In genomic region chr4:43352859-43353258, GRCh38 we compare ENCODE assay signal across 29 cellular contexts.
"Had no signal": no experiment of that assay in that cellular context is flagged by ENCODE, and none has a peak within 500 bp of the region (broad histone marks: within the 10 kb centered on the region; RNA-seq: fewer than 3 reads in every experiment).

No MANE protein-coding gene starts in this region.

- H3K36me3 ChIP-seq: ascending aorta, esophagus muscularis mucosa, gastroesophageal sphincter, heart right ventricle had no signal

- H3K27ac ChIP-seq: ascending aorta, coronary artery, dorsolateral prefrontal cortex, esophagus muscularis mucosa, gastroesophageal sphincter, heart right ventricle, VCaP had no signal

- ATAC-seq: activated naive CD4-positive, alpha-beta T cell treated with anti-CD3 and anti-CD28 coated beads, Interleukin-2, amount 50 U/mL, for 72 hours; activated T-cell treated with anti-CD3 and anti-CD28 coated beads, Interleukin-2, amount 50 U/mL, for 72 hours; gastroesophageal sphincter; heart right ventricle; T-helper 17 cell; WTC11 had no signal

- H3K4me3 ChIP-seq: ascending aorta, coronary artery, dorsolateral prefrontal cortex, esophagus muscularis mucosa, gastroesophageal sphincter, heart right ventricle had no signal

- H3K27me3 ChIP-seq: ascending aorta, dorsolateral prefrontal cortex, esophagus muscularis mucosa, gastroesophageal sphincter, heart right ventricle had no signal

- H3K4me1 ChIP-seq: ascending aorta, esophagus muscularis mucosa, gastroesophageal sphincter, heart right ventricle had no signal

- DNase-seq: activated CD4-positive, alpha-beta memory T cell treated with anti-CD3 and anti-CD28 coated beads, Interleukin-2, amount 10 ng/mL, durations not matched to agents 7 days and 5 days; activated CD4-positive, alpha-beta T cell treated with anti-CD3 and anti-CD28 coated beads for 1 hour; activated CD4-positive, alpha-beta T cell treated with anti-CD3 and anti-CD28 coated beads for 4 hours; activated CD4-positive, alpha-beta T cell treated with anti-CD3 and anti-CD28 coated beads, Interleukin-2, amount 10 ng/mL, durations not matched to agents 7 days and 5 days; activated CD4-positive, alpha-beta T cell treated with anti-CD3 and anti-CD28 coated beads, Interleukin-2, amount 50 U/mL, for 4 hours; activated CD8-positive, alpha-beta memory T cell treated with anti-CD3 and anti-CD28 coated beads, Interleukin-2, amount 50 U/mL, for 48 hours; activated gamma-delta T cell; activated naive CD4-positive, alpha-beta T cell; activated naive CD4-positive, alpha-beta T cell treated with anti-CD3 and anti-CD28 coated beads, Interleukin-2, amount 10 ng/mL, durations not matched to agents 7 days and 5 days; activated naive CD8-positive, alpha-beta T cell treated with anti-CD3 and anti-CD28 coated beads, Interleukin-2, amount 10 ng/mL, durations not matched to agents 7 days and 5 days; activated T-cell treated with anti-CD3 and anti-CD28 coated beads for 4 hours; activated T-cell treated with anti-CD3 and anti-CD28 coated beads, Interleukin-2, amount 50 U/mL, for 24 hours; activated T-cell treated with anti-CD3 and anti-CD28 coated beads, Interleukin-2, amount 50 U/mL, for 72 hours; dorsolateral prefrontal cortex; effector memory CD4-positive, alpha-beta T cell; endodermal cell; erythroblast; foreskin melanocyte; heart right ventricle; T-helper 1 cell; T-helper 17 cell; T1000 had no signal

- H3K9me3 ChIP-seq: ascending aorta, esophagus muscularis mucosa, gastroesophageal sphincter, heart right ventricle had no signal
